In the genomic region with DNA sequence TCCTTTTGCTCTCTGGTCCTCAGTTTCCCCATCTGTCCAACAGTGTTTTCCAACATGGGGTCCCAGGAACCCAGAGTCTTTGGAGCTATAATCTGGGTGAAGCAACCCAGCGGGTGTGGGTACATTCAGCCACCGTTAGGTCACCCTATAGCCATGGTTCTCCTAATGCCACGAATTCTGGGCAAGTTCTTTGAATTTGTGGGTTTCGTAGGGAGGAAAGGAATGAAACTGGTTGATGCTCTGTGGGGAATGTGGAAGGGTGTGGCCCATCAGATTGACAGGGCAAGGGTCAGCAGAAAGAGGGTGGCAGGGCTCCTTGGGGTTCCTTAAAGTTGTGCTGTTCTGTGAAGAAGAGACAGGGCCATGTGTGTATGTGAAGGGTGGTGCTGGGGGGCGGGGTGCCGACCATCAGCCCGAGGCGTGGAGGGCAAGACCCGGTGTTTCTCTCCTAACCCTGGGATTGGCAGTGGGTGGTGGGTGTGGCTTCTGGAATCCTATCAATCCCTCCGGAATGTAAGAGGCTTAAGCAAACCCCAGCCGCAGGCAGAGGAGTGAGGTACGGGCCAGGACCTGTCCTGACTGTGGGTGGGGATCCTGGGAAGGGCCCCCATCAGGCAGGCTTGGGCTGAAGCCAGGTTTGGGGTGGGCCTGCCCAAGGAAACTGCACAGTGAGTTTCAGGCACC, we compare ENCODE assay signal across 17 cellular contexts. TPM values are rescaled to one million over a fixed set of nuclear protein-coding genes. Genes with fewer than 3 reads are reported as not detected.
DNase-seq lines count a peak whose midpoint lies in the region; ATAC-seq, FAIRE-seq and TF ChIP-seq lines count a peak whose summit lies in the region.
"Had no signal": no experiment of that assay in that cellular context is flagged by ENCODE, and none has a peak within 500 bp of the region (broad histone marks: within the 10 kb centered on the region; RNA-seq: fewer than 3 reads in every experiment).

No MANE protein-coding gene starts in this region.

- no peak overlapping the region for H3K4me3 ChIP-seq in bronchial epithelial cell (ENCODE audit: low read depth, low read length)
- no peak overlapping the region for H3K4me3 ChIP-seq in lung
- H3K4me3 ChIP-seq: sigmoid colon, SJSA1 had no signal

- no peak for ATAC-seq in lung (ENCODE audit: insufficient read depth, low FRiP score)
- ATAC-seq: activated naive CD4-positive, alpha-beta T cell treated with anti-CD3 and anti-CD28 coated beads, Interleukin-2, amount 50 U/mL, for 72 hours; naive thymus-derived CD8-positive, alpha-beta T cell had no signal

- FAIRE-seq in bronchial epithelial cell (lab: Jason Lieb, UNC) = peak; percentile 70
- FAIRE-seq in urothelium cell line (lab: Jason Lieb, UNC) = no peak

- H3K9me3 ChIP-seq in lung (ENCODE audit: control insufficient read depth in 2 of 2, insufficient read depth in 1 of 2, low read length in 1 of 2) = peaks cover 0 to 2% of the 10 kb centered on the region in 2 donors
- H3K9me3 ChIP-seq: sigmoid colon, SJSA1 had no signal

- H3K27me3 ChIP-seq in bronchial epithelial cell (ENCODE audit: control insufficient read depth, insufficient read depth, low read length) (no peaks in the 10 kb centered on the region), lung (ENCODE audit: control insufficient read depth, insufficient read depth) (no peaks in the 10 kb centered on the region)
- H3K27me3 ChIP-seq: sigmoid colon, SJSA1 had no signal

- 55 to 85% methylated on average over 12 of the region's 12 CpGs for WGBS in lung, 2 donors

- H3K36me3 ChIP-seq in bronchial epithelial cell (ENCODE audit: control insufficient read depth, insufficient read depth, low read length) = no peaks in the 10 kb centered on the region
- H3K36me3 ChIP-seq in lung (ENCODE audit: control insufficient read depth in 2 of 2, insufficient read depth in 2 of 2, low read length in 2 of 2) = no peaks in the 10 kb centered on the region
- H3K36me3 ChIP-seq: sigmoid colon, SJSA1 had no signal

- TF ChIP-seq CTCF in bronchial epithelial cell (IDR thresholded peaks at IDR 0.05; ENCODE audit: insufficient read depth, low read length, severe bottlenecking) = no peak
- no peak for TF ChIP-seq CTCF in lung (IDR thresholded peaks at IDR 0.05; ENCODE audit: control extremely low read depth, extremely low read depth)

- peak; percentile 13 to 49 for DNase-seq in NCI-H524 (lab: John Stamatoyannopoulos, UW)
- no peak for DNase-seq in NCI-H524 treated with DMSO at 0.1 percent for 48 hours (lab: John Stamatoyannopoulos, UW)
- peak; percentile 96 for DNase-seq in bronchial epithelial cell (ENCODE audit: low read depth)
- DNase-seq in lung (ENCODE audit: low spot score) = peak; percentile 35
- DNase-seq in urothelium cell line (ENCODE audit: low spot score) = peak; percentile 35
- DNase-seq in SK-N-DZ (ENCODE audit: low spot score) = no peak
- no peak for DNase-seq in SIG-M5 treated with dmso at 0.1 percent for 504 hours (lab: John Stamatoyannopoulos, UW; ENCODE audit: unreplicated experiment)
- DNase-seq in COLO829 (ENCODE audit: low spot score) = no peak
- DNase-seq: 8988T; activated CD8-positive, alpha-beta memory T cell treated with anti-CD3 and anti-CD28 coated beads, Interleukin-2, amount 50 U/mL, for 4 hours; CD4-positive, CD25-positive, alpha-beta regulatory T cell; naive thymus-derived CD8-positive, alpha-beta T cell; NCI-H526; sigmoid colon had no signal

- H3K27ac ChIP-seq in lung (ENCODE audit: low read depth in 1 of 2, low read length in 1 of 2) = no peak overlapping the region
- H3K27ac ChIP-seq: sigmoid colon, SJSA1, VCaP had no signal

- peaks cover 0 to 10% of the 10 kb centered on the region in 2 donors for H3K4me1 ChIP-seq in lung (ENCODE audit: control insufficient read depth in 2 of 2, insufficient read depth in 2 of 2, low read length in 2 of 2)
- H3K4me1 ChIP-seq: sigmoid colon had no signal

RNA-seq across cellular contexts. Expression of gene ZNF362, which starts 35.4 kb away (rescaled TPM):
- 0.51 and 1.1 TPM in 2 replicates for total RNA-seq in bronchial epithelial cell
- total RNA-seq in lung = 10 to 100 TPM; 17.0 to 35.0 TPM
- polyA plus RNA-seq in lung = 10 to 100 TPM; 10.2 to 16.1 TPM
- 14.8 TPM in 2 replicates for polyA plus RNA-seq in SK-N-DZ (2014; cell fraction: cytosol; rRNA removed)
- 11.7 and 13.7 TPM in 2 replicates for polyA plus RNA-seq in SK-N-DZ (2014; cell fraction: nucleus; rRNA removed)

RNA-seq across cellular contexts. Expression of gene TRIM62, which starts 39.0 kb away (rescaled TPM):
- total RNA-seq in bronchial epithelial cell (0.79 and 2.0 TPM in 2 replicates), lung (1 to 10 TPM; 4.2 to 6.7 TPM)
- 1 to 10 TPM; 2.6 to 4.4 TPM for polyA plus RNA-seq in lung
- polyA plus RNA-seq in SK-N-DZ (2014; cell fraction: cytosol; rRNA removed) = 2.8 and 3.5 TPM in 2 replicates
- 1.1 and 1.8 TPM in 2 replicates for polyA plus RNA-seq in SK-N-DZ (2014; cell fraction: nucleus; rRNA removed)

Comparison
In these comparisons a context has a peak if more than half of its experiments do, and no peak if none do; other contexts are left out.
1. DNase-seq: peak in NCI-H524 (2 of 2), bronchial epithelial cell (single experiment), lung (single experiment) and urothelium cell line (single experiment); none in NCI-H524 treated with DMSO at 0.1 percent for 48 hours (single experiment), SK-N-DZ (single experiment), SIG-M5 treated with dmso at 0.1 percent for 504 hours (single experiment) and COLO829 (single experiment).